In genomic region chr9:137459601-137460362, GRCh38 we compare ENCODE assay signal across 8 cellular contexts. TPM values are rescaled to one million over a fixed set of nuclear protein-coding genes. Genes with fewer than 3 reads are reported as not detected.
DNase-seq lines count a peak whose midpoint lies in the region; ATAC-seq lines count a peak whose summit lies in the region.

No MANE protein-coding gene starts in this region.

- peaks cover 5% of the 10 kb centered on the region for H3K36me3 Mint-ChIP-seq in activated naive CD4-positive, alpha-beta T cell treated with anti-CD3 and anti-CD28 coated beads, Interleukin-2, amount 10 ng/mL, durations not matched to agents 7 days and 5 days

- H3K36me3 ChIP-seq in mucosa of rectum (ENCODE audit: control insufficient read depth in 2 of 2, insufficient read depth in 2 of 2, low read length in 2 of 2), result no peaks in the 10 kb centered on the region
- peaks cover 0 to 1% of the 10 kb centered on the region in 2 donors for H3K36me3 ChIP-seq in aorta (ENCODE audit: control insufficient read depth in 1 of 2, insufficient read depth in 2 of 2, low read length in 1 of 2)

- peak; percentile 22 for DNase-seq in activated naive CD4-positive, alpha-beta T cell treated with anti-CD3 and anti-CD28 coated beads, Interleukin-2, amount 10 ng/mL, durations not matched to agents 7 days and 5 days
- no peak for DNase-seq in activated naive CD4-positive, alpha-beta T cell treated with Interleukin-2 at 50 U/mL for 16 hours
- peak; percentile 48 to 78 for DNase-seq in aorta
- DNase-seq in NK-92 (lab: John Stamatoyannopoulos, UW; ENCODE audit: unreplicated experiment), result no peak

- H3K4me1 ChIP-seq in mucosa of rectum (ENCODE audit: control insufficient read depth in 2 of 2, insufficient read depth in 2 of 2, low read length in 2 of 2) (peaks cover 17 to 18% of the 10 kb centered on the region in 2 donors), aorta (ENCODE audit: control insufficient read depth in 1 of 2, insufficient read depth in 2 of 2, low read length in 2 of 2) (no peaks in the 10 kb centered on the region)

- H3K4me1 Mint-ChIP-seq in activated naive CD4-positive, alpha-beta T cell treated with anti-CD3 and anti-CD28 coated beads, Interleukin-2, amount 10 ng/mL, durations not matched to agents 7 days and 5 days, result peaks cover 44% of the 10 kb centered on the region

- CTCF ChIA-PET in activated naive CD4-positive, alpha-beta T cell treated with anti-CD3 and anti-CD28 coated beads, Interleukin-2, amount 10 ng/mL, durations not matched to agents 7 days and 5 days (lab: Charles Lee), result interaction anchor here (1.0 kb wide), 1 partner anchor 16 kb away, joined by 4 read pairs; no protein-coding TSS in a partner anchor

- H3K9me3 ChIP-seq in mucosa of rectum (ENCODE audit: control insufficient read depth in 2 of 2, low read length in 2 of 2), result no peaks in the 10 kb centered on the region
- H3K9me3 ChIP-seq in aorta (ENCODE audit: control insufficient read depth, low read length), result no peaks in the 10 kb centered on the region

- peak overlapping the region; percentile 69 to 87 for H3K9ac ChIP-seq in mucosa of rectum (ENCODE audit: low read depth in 1 of 2, low read length in 2 of 2)

- H3K27me3 ChIP-seq in mucosa of rectum (ENCODE audit: control insufficient read depth in 2 of 2, insufficient read depth in 2 of 2, low read length in 2 of 2) (no peaks in the 10 kb centered on the region), aorta (ENCODE audit: control insufficient read depth in 1 of 2, insufficient read depth in 2 of 2, low read length in 1 of 2) (no peaks in the 10 kb centered on the region)

- ATAC-seq in aorta (ENCODE audit: low FRiP score) (no peak), GM19324 (IDR thresholded peaks at IDR 0.05; ENCODE audit: low FRiP score, unreplicated experiment) (no peak), GM19397 (IDR thresholded peaks at IDR 0.05; ENCODE audit: unreplicated experiment) (no peak)

- H3K27me3 Mint-ChIP-seq in activated naive CD4-positive, alpha-beta T cell treated with anti-CD3 and anti-CD28 coated beads, Interleukin-2, amount 10 ng/mL, durations not matched to agents 7 days and 5 days, result peaks cover 5% of the 10 kb centered on the region

- WGBS in aorta, 2 donors, result 53 to 54% methylated on average over 15 of the region's 15 CpGs

- H3K27ac ChIP-seq in cingulate gyrus (ENCODE audit: low read depth, low read length) (peak overlapping the region; percentile 80), mucosa of rectum (ENCODE audit: low read depth in 2 of 2, low read length in 2 of 2) (peak overlapping the region; percentile 2 to 52), aorta (ENCODE audit: low read depth in 1 of 2, low read length in 2 of 2) (peak overlapping the region in 1 of 2 donors; percentile 60)

- H3K9me3 Mint-ChIP-seq in activated naive CD4-positive, alpha-beta T cell treated with anti-CD3 and anti-CD28 coated beads, Interleukin-2, amount 10 ng/mL, durations not matched to agents 7 days and 5 days, result no peaks in the 10 kb centered on the region

- H3K4me3 Mint-ChIP-seq in activated naive CD4-positive, alpha-beta T cell treated with anti-CD3 and anti-CD28 coated beads, Interleukin-2, amount 10 ng/mL, durations not matched to agents 7 days and 5 days, result peak overlapping the region; percentile 41

- peak overlapping the region; percentile 77 for H3K27ac Mint-ChIP-seq in activated naive CD4-positive, alpha-beta T cell treated with anti-CD3 and anti-CD28 coated beads, Interleukin-2, amount 10 ng/mL, durations not matched to agents 7 days and 5 days

- H3K4me3 ChIP-seq in mucosa of rectum (ENCODE audit: low read length in 2 of 2), result peak overlapping the region; percentile 53 to 67
- no peak overlapping the region for H3K4me3 ChIP-seq in aorta (ENCODE audit: low read length in 2 of 2)

- intact Hi-C loops in aorta (cut with DNase I), result no loop called here

RNA-seq across cellular contexts. Expression of gene NSMF, which starts 0.6 kb away (rescaled TPM):
- total RNA-seq in aorta, result 10 to 100 TPM; 76.8 to 78.2 TPM
- 100 to 1,000 TPM in 1 of 2 donors, 10 to 100 TPM in 1; 75.5 to 154 TPM for polyA plus RNA-seq in aorta

RNA-seq across cellular contexts. Expression of gene ENTPD8, which starts 18.6 kb away (rescaled TPM):
- total RNA-seq in aorta, result not detected
- 1 to 10 TPM in 1 of 2 donors, not detected in 1; 3.1 TPM for polyA plus RNA-seq in aorta

RNA-seq across cellular contexts. Expression of gene NOXA1, which starts 36.6 kb away (rescaled TPM):
- total RNA-seq in aorta, result 1 to 10 TPM; 4.1 to 8.5 TPM
- polyA plus RNA-seq in aorta, result 10 to 100 TPM in 1 of 2 donors, 1 to 10 TPM in 1; 2.9 to 12.6 TPM

RNA-seq across cellular contexts. Expression of gene EXD3, which starts 36.8 kb away (rescaled TPM):
- total RNA-seq in aorta, result 10 to 100 TPM; 21.9 to 38.2 TPM
- polyA plus RNA-seq in aorta, result 10 to 100 TPM; 15.9 to 96.8 TPM

Comparison
In these comparisons a context has a peak if more than half of its experiments do, and no peak if none do; other contexts are left out.
1. DNase-seq: peak in activated naive CD4-positive, alpha-beta T cell treated with anti-CD3 and anti-CD28 coated beads, Interleukin-2, amount 10 ng/mL, durations not matched to agents 7 days and 5 days (single experiment) and aorta (2 of 2); none in activated naive CD4-positive, alpha-beta T cell treated with Interleukin-2 at 50 U/mL for 16 hours (single experiment) and NK-92 (single experiment).
2. H3K4me3 ChIP-seq: peak in mucosa of rectum (2 of 2); none in aorta (0 of 2).